Comparison of ENCODE assay signal across 11 cellular contexts in genomic region chr6:23021487-23021886, GRCh38.
"Had no signal": no experiment of that assay in that cellular context is flagged by ENCODE, and none has a peak within 500 bp of the region (broad histone marks: within the 10 kb centered on the region; RNA-seq: fewer than 3 reads in every experiment).

No MANE protein-coding gene starts in this region.

- H3K9ac ChIP-seq: GM23248 had no signal

- H3K36me3 ChIP-seq: HAP-1 had no signal

- FAIRE-seq: H1, H54 had no signal

- H3K27ac ChIP-seq: GM23248 had no signal

- DNase-seq: GM23248, GOT3, H7, H9, HCEC 1CT, HFFc6 had no signal

- H3K4me3 ChIP-seq: GM23248, GM23338, HAP-1 had no signal

- H3K4me1 ChIP-seq: HAP-1 had no signal

- H3K9me3 ChIP-seq: HAP-1 had no signal

- H2AFZ ChIP-seq: GM23248, GM23338 had no signal

- H3K4me2 ChIP-seq: GM23338 had no signal

- ATAC-seq: GM23338, HCT116 had no signal
